3 cellular contexts compared by ENCODE assay signal in genomic region chr4:143869925-143870324, GRCh38. TPM values are rescaled to one million over a fixed set of nuclear protein-coding genes. Genes with fewer than 3 reads are reported as not detected.
"Had no signal": no experiment of that assay in that cellular context is flagged by ENCODE, and none has a peak within 500 bp of the region (broad histone marks: within the 10 kb centered on the region; RNA-seq: fewer than 3 reads in every experiment).

No MANE protein-coding gene starts in this region.

RNA-seq across cellular contexts. Expression of gene GYPE, which starts 35.4 kb away (rescaled TPM):
- total RNA-seq: suprapubic skin, transverse colon, vagina had no signal
